ENCODE assay signal across 8 cellular contexts in genomic region chr9:113903514-113904077, GRCh38.
"Had no signal": no experiment of that assay in that cellular context is flagged by ENCODE, and none has a peak within 500 bp of the region (broad histone marks: within the 10 kb centered on the region; RNA-seq: fewer than 3 reads in every experiment).

No MANE protein-coding gene starts in this region.

- H3K9ac ChIP-seq: GM23248 had no signal

- H3K9me3 ChIP-seq: HAP-1 had no signal

- H3K36me3 ChIP-seq: HAP-1 had no signal

- DNase-seq: GM23248, GOT3, H7, IMR-90, KBM-7 had no signal

- H2AFZ ChIP-seq: GM23248 had no signal

- ATAC-seq: HCT116 had no signal

- H3K4me3 ChIP-seq: GM23248, HAP-1 had no signal

- FAIRE-seq: HTR-8/SVneo had no signal

- H3K27ac ChIP-seq: GM23248 had no signal
